9 cellular contexts compared by ENCODE assay signal in the genomic region with DNA sequence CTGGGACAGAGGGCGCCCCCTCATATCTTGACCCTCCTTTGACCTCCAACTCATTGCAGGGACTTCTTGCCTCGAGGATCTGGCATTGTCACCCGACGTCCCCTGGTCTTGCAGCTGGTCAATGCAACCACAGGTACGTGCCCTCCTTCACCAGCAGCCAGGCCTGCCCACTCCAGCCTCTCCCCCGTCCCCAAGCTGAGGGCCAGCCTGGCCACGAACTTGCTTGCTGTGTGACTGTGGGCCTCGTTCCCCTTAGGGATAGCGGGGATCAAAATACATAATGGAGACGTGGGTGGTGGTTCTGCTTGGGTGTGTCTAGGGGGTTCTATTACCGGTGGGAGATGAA. TPM values are rescaled to one million over a fixed set of nuclear protein-coding genes. Genes with fewer than 3 reads are reported as not detected.
A peak's percentile ranks its signal among the peaks of the same experiment; 100 is the strongest.
DNase-seq lines count a peak whose midpoint lies in the region; TF ChIP-seq lines count a peak whose summit lies in the region.
"Had no signal": no experiment of that assay in that cellular context is flagged by ENCODE, and none has a peak within 500 bp of the region (broad histone marks: within the 10 kb centered on the region; RNA-seq: fewer than 3 reads in every experiment).

No MANE protein-coding gene starts in this region.

- H3K27me3 ChIP-seq in brain microvascular endothelial cell (replicated peaks): no peaks in the 10 kb centered on the region

- TF ChIP-seq CTCF in brain microvascular endothelial cell (IDR thresholded peaks at IDR 0.05; ENCODE audit: low read depth, low read length, missing control alignments) (no peak), mesothelial cell of epicardium (IDR thresholded peaks at IDR 0.05; ENCODE audit: unreplicated experiment) (no peak), type B pancreatic cell (conservative IDR thresholded peaks at IDR 0.05) (no peak)

- in situ Hi-C loops in brain microvascular endothelial cell (cut with HindIII; ENCODE audit: low pct_ligation_motif_present, low sequenced_read_pairs) (no loop called here), G401 (cut with HindIII; ENCODE audit: low sequenced_read_pairs) (no loop called here)

- H3K36me3 Mint-ChIP-seq in activated naive CD4-positive, alpha-beta T cell treated with anti-CD3 and anti-CD28 coated beads, Interleukin-2, amount 10 ng/mL, durations not matched to agents 7 days and 5 days: no peaks in the 10 kb centered on the region
- H3K36me3 Mint-ChIP-seq in mesothelial cell of epicardium (peaks cover 6% of the 10 kb centered on the region), type B pancreatic cell (peaks cover 10% of the 10 kb centered on the region)

- peak overlapping the region; percentile 46 for H3K4me3 ChIP-seq in brain microvascular endothelial cell (ENCODE audit: low read depth, low read length)

- H3K27me3 Mint-ChIP-seq in activated naive CD4-positive, alpha-beta T cell treated with anti-CD3 and anti-CD28 coated beads, Interleukin-2, amount 10 ng/mL, durations not matched to agents 7 days and 5 days: peaks cover 70% of the 10 kb centered on the region
- H3K27me3 Mint-ChIP-seq in mesothelial cell of epicardium (ENCODE audit: low read depth) (no peaks in the 10 kb centered on the region), type B pancreatic cell (peaks cover 3% of the 10 kb centered on the region)

- H3K4me1 Mint-ChIP-seq in activated naive CD4-positive, alpha-beta T cell treated with anti-CD3 and anti-CD28 coated beads, Interleukin-2, amount 10 ng/mL, durations not matched to agents 7 days and 5 days: peaks cover 14% of the 10 kb centered on the region
- H3K4me1 Mint-ChIP-seq in mesothelial cell of epicardium (peaks cover 14% of the 10 kb centered on the region), type B pancreatic cell (ENCODE audit: unreplicated experiment) (peaks cover 15% of the 10 kb centered on the region)

- H3K4me3 Mint-ChIP-seq in activated naive CD4-positive, alpha-beta T cell treated with anti-CD3 and anti-CD28 coated beads, Interleukin-2, amount 10 ng/mL, durations not matched to agents 7 days and 5 days: peak overlapping the region; percentile 67
- H3K4me3 Mint-ChIP-seq in mesothelial cell of epicardium (peak overlapping the region; percentile 72), type B pancreatic cell (peak overlapping the region; percentile 88)

- CTCF ChIA-PET in activated naive CD4-positive, alpha-beta T cell treated with anti-CD3 and anti-CD28 coated beads, Interleukin-2, amount 10 ng/mL, durations not matched to agents 7 days and 5 days (lab: Charles Lee): interaction anchor here (0.5 to 1.5 kb wide), 3 partner anchors 14 to 92 kb away, joined by 3 to 5 read pairs (median 3); a partner anchor contains a TSS

- no peaks in the 10 kb centered on the region for H3K36me3 ChIP-seq in brain microvascular endothelial cell (replicated peaks)

- no peaks in the 10 kb centered on the region for H3K9me3 Mint-ChIP-seq in activated naive CD4-positive, alpha-beta T cell treated with anti-CD3 and anti-CD28 coated beads, Interleukin-2, amount 10 ng/mL, durations not matched to agents 7 days and 5 days
- H3K9me3 Mint-ChIP-seq in mesothelial cell of epicardium: no peaks in the 10 kb centered on the region
- no peaks in the 10 kb centered on the region for H3K9me3 Mint-ChIP-seq in type B pancreatic cell

- peak overlapping the region; percentile 38 for H3K27ac Mint-ChIP-seq in activated naive CD4-positive, alpha-beta T cell treated with anti-CD3 and anti-CD28 coated beads, Interleukin-2, amount 10 ng/mL, durations not matched to agents 7 days and 5 days
- peak overlapping the region; percentile 76 for H3K27ac Mint-ChIP-seq in mesothelial cell of epicardium
- peak overlapping the region; percentile 91 for H3K27ac Mint-ChIP-seq in type B pancreatic cell

- DNase-seq in activated naive CD4-positive, alpha-beta T cell treated with anti-CD3 and anti-CD28 coated beads, Interleukin-2, amount 10 ng/mL, durations not matched to agents 7 days and 5 days: no peak
- no peak for DNase-seq in activated naive CD4-positive, alpha-beta T cell (lab: John Stamatoyannopoulos, UW)
- no peak for DNase-seq in brain microvascular endothelial cell
- no peak for DNase-seq in mesothelial cell of epicardium (ENCODE audit: low spot score in 2 of 2, unreplicated experiment in 2 of 2)
- DNase-seq in type B pancreatic cell (ENCODE audit: extremely low spot score, unreplicated experiment): no peak
- no peak for DNase-seq in kidney tubule cell (ENCODE audit: low spot score)
- no peak for DNase-seq in NCI-H69 (lab: John Stamatoyannopoulos, UW)
- DNase-seq in G401 (ENCODE audit: low spot score): no peak

- no peak overlapping the region for H3K27ac ChIP-seq in brain microvascular endothelial cell

RNA-seq across cellular contexts. Expression of a gene that starts 15.0 kb away (rescaled TPM):
- total RNA-seq in mesothelial cell of epicardium: 86.8 to 98.6 TPM (median 89.2 TPM) in 3 replicates
- 16.3 and 112 TPM in 2 replicates for total RNA-seq in type B pancreatic cell (ENCODE audit: low replicate concordance)
- 5.5 and 6.1 TPM in 2 replicates for total RNA-seq in G401 (2014; rRNA removed; shearing (Covaris generic))
- total RNA-seq: myocyte had no signal

RNA-seq across cellular contexts. Expression of a gene that starts 26.8 kb away (rescaled TPM):
- total RNA-seq in mesothelial cell of epicardium (152 to 157 TPM (median 155 TPM) in 3 replicates), type B pancreatic cell (ENCODE audit: low replicate concordance) (141 and 186 TPM in 2 replicates)
- 13.7 and 17.5 TPM in 2 replicates for total RNA-seq in G401 (2014; rRNA removed; shearing (Covaris generic))

RNA-seq across cellular contexts. Expression of a gene that starts 57.7 kb away (rescaled TPM):
- 177 to 195 TPM (median 186 TPM) in 3 replicates for total RNA-seq in mesothelial cell of epicardium
- total RNA-seq in type B pancreatic cell (ENCODE audit: low replicate concordance): 91.5 and 124 TPM in 2 replicates
- 32.9 and 37.9 TPM in 2 replicates for total RNA-seq in G401 (2014; rRNA removed; shearing (Covaris generic))

RNA-seq across cellular contexts. Expression of a gene that starts 57.9 kb away (rescaled TPM):
- total RNA-seq in mesothelial cell of epicardium (24.1 to 26.0 TPM (median 24.3 TPM) in 3 replicates), type B pancreatic cell (ENCODE audit: low replicate concordance) (23.0 and 25.1 TPM in 2 replicates)
- total RNA-seq in G401 (2014; rRNA removed; shearing (Covaris generic)): 25.9 and 31.0 TPM in 2 replicates

RNA-seq across cellular contexts. Expression of a gene that starts 58.1 kb away (rescaled TPM):
- total RNA-seq in mesothelial cell of epicardium (60.7 to 64.4 TPM (median 63.1 TPM) in 3 replicates), type B pancreatic cell (ENCODE audit: low replicate concordance) (108 and 150 TPM in 2 replicates)
- total RNA-seq in G401 (2014; rRNA removed; shearing (Covaris generic)): 121 and 125 TPM in 2 replicates

Comparison
In these comparisons a context has a peak if more than half of its experiments do, and no peak if none do; other contexts are left out.
1. H3K27ac Mint-ChIP-seq: peak in every context shown above with its lines; median percentile 91 in type B pancreatic cell; 76 in mesothelial cell of epicardium; 38 in activated naive CD4-positive, alpha-beta T cell treated with anti-CD3 and anti-CD28 coated beads, Interleukin-2, amount 10 ng/mL, durations not matched to agents 7 days and 5 days.